ENCODE assay signal across 8 cellular contexts in genomic region chrX:114619874-114620273, GRCh38. TPM values are rescaled to one million over a fixed set of nuclear protein-coding genes. Genes with fewer than 3 reads are reported as not detected.
DNase-seq lines count a peak whose midpoint lies in the region; ATAC-seq, FAIRE-seq and TF ChIP-seq lines count a peak whose summit lies in the region.

No MANE protein-coding gene starts in this region.

- in situ Hi-C loops in HepG2 (cut with HindIII; ENCODE audit: extremely low pct_ligation_motif_present, low pct_unique_long_range_greater_than_20kb): no loop called here

- WGBS in HepG2 (ENCODE audit: low lambda C conversion rate): 0% methylated on average over 2 of the region's 2 CpGs

- no peak overlapping the region for H2AFZ ChIP-seq in HepG2 (ENCODE audit: low read length)

- H3K27me3 ChIP-seq in HepG2 (ENCODE audit: control insufficient read depth in 1 of 2, insufficient read depth in 2 of 2, low read length in 2 of 2): no peaks in the 10 kb centered on the region

- H3K9me3 ChIP-seq in HepG2 (ENCODE audit: low read length): no peaks in the 10 kb centered on the region

- H3K4me3 ChIP-seq in GM12864 (ENCODE audit: low read depth, low read length): no peak overlapping the region
- no peak overlapping the region for H3K4me3 ChIP-seq in HepG2 (replicated peaks in 1 of 3; ENCODE audit: insufficient read depth in 1 of 3, low read depth in 2 of 3, low read length in 3 of 3)

- H4K20me1 ChIP-seq in HepG2 (ENCODE audit: insufficient read depth, low read length): no peaks in the 10 kb centered on the region

- CTCF ChIA-PET in HepG2 (lab: Yijun Ruan, JAX; ENCODE audit: low intra/inter-chr PET ratio, low total read pairs): no interaction called here

- no peaks in the 10 kb centered on the region for H3K4me1 ChIP-seq in HepG2 (ENCODE audit: insufficient read depth, low read length)

- no peak for TF ChIP-seq EP300 in HepG2 (IDR thresholded peaks at IDR 0.05; ENCODE audit: low read depth in 2 of 2, low read length in 2 of 2)
- no peak for TF ChIP-seq EP300 in HepG2 (CRISPR knock-in tag; IDR thresholded peaks at IDR 0.05; ENCODE audit: borderline replicate concordance)

- POLR2A ChIA-PET in HepG2 (lab: Yijun Ruan, JAX): no interaction called here

- TF ChIP-seq CTCF in GM12864 (IDR thresholded peaks at IDR 0.05; ENCODE audit: low read depth, low read length, missing control alignments): peak; percentile 37
- TF ChIP-seq CTCF in VCaP (conservative IDR thresholded peaks at IDR 0.05): peak; percentile 37
- no peak for TF ChIP-seq CTCF in HepG2 (CRISPR knock-in tag; IDR thresholded peaks at IDR 0.05)

- H3K27ac ChIP-seq in VCaP (no peak overlapping the region), HepG2 (ENCODE audit: extremely low read length, insufficient read depth, low read length) (no peak overlapping the region), substantia nigra (ENCODE audit: low read depth, low read length, poor library complexity, severe bottlenecking) (no peak overlapping the region)

- TF ChIP-seq POLR2A in HepG2 (IDR thresholded peaks at IDR 0.05; ENCODE audit: insufficient read depth in 1 of 2, low read depth in 2 of 2, low read length in 2 of 2): no peak

- BruUV-seq in HepG2 (replicated peaks; lab: Mats Ljungman, UMichigan): no TSS peak

- FAIRE-seq in HepG2 (lab: Jason Lieb, UNC): peak; percentile 54

- intact Hi-C loops in HepG2 (cut with micrococcal nuclease; ENCODE audit: unreplicated experiment): loop anchor here (10.0 kb wide), 1 partner anchor 335 kb away; no protein-coding TSS in a partner anchor

- no peaks in the 10 kb centered on the region for H3K79me2 ChIP-seq in HepG2 (ENCODE audit: insufficient read depth, low read length)

- ATAC-seq in HG02610 (IDR thresholded peaks at IDR 0.05; ENCODE audit: unreplicated experiment): peak; percentile 68
- ATAC-seq in HepG2: no peak

- no peaks in the 10 kb centered on the region for H3K36me3 ChIP-seq in HepG2 (replicated peaks in 1 of 2; ENCODE audit: control insufficient read depth in 1 of 2, insufficient read depth in 2 of 2, low read length in 2 of 2)

- TF ChIP-seq RAD21 in HepG2 (CRISPR knock-in tag; IDR thresholded peaks at IDR 0.05): no peak

- H3K9ac ChIP-seq in HepG2 (ENCODE audit: insufficient read depth, low read depth, low read length): no peak overlapping the region

- DNase-seq in GM12864 (ENCODE audit: low read depth): no peak
- no peak for DNase-seq in HepG2 (ENCODE audit: low spot score)
- DNase-seq in NCI-H1436 (lab: John Stamatoyannopoulos, UW): no peak
- DNase-seq in substantia nigra (lab: John Stamatoyannopoulos, UW): no peak
- no peak for DNase-seq in Ammon's horn (ENCODE audit: low spot score)
- no peak for DNase-seq in activated effector memory CD4-positive, alpha-beta T cell treated with anti-CD3 and anti-CD28 coated beads, Interleukin-2, amount 50 U/mL, for 16 hours

- H3K4me2 ChIP-seq in HepG2 (ENCODE audit: low read depth, low read length): no peak overlapping the region

TF ChIP-seq in HepG2, 621 proteins besides CTCF, POLR2A, EP300 and RAD21 (continues in another document):
- TF ChIP-seq ZNF720 (CRISPR knock-in tag; IDR thresholded peaks at IDR 0.05) (no peak), KLF16 (CRISPR knock-in tag; IDR thresholded peaks at IDR 0.05) (no peak), ZNF205 (CRISPR knock-in tag; IDR thresholded peaks at IDR 0.05) (no peak), NFKB2 (CRISPR knock-in tag; IDR thresholded peaks at IDR 0.05; ENCODE audit: borderline replicate concordance) (no peak), IRX3 (CRISPR knock-in tag; IDR thresholded peaks at IDR 0.05; ENCODE audit: borderline replicate concordance, low read depth) (no peak), SCMH1 (CRISPR knock-in tag; IDR thresholded peaks at IDR 0.05; ENCODE audit: borderline replicate concordance) (no peak), ZBTB40 (IDR thresholded peaks at IDR 0.05) (no peak), ZBTB40 (CRISPR knock-in tag; IDR thresholded peaks at IDR 0.05) (no peak), ZNF782 (CRISPR knock-in tag; IDR thresholded peaks at IDR 0.05; ENCODE audit: borderline replicate concordance) (no peak), ZNF296 (CRISPR knock-in tag; conservative IDR thresholded peaks at IDR 0.05) (no peak), ZBTB8A (CRISPR knock-in tag; IDR thresholded peaks at IDR 0.05; ENCODE audit: borderline replicate concordance, low read depth) (no peak), JARID2 (CRISPR knock-in tag; IDR thresholded peaks at IDR 0.05; ENCODE audit: insufficient replicate concordance) (no peak)

RNA-seq across cellular contexts. Expression of gene HTR2C, which starts 36.0 kb away (rescaled TPM):
- total RNA-seq in HepG2 (2016; rRNA removed; fragmentation: Illumina TruSeq; extraction: Trizol): not detected in 2 replicates
- not detected in 2 replicates for total RNA-seq in HepG2 (2016; cell fraction: cytosol; rRNA removed; fragmentation: Illumina TruSeq; extraction: Trizol; ENCODE audit: low read depth)
- total RNA-seq in HepG2 (2016; cell fraction: insoluble cytoplasmic fraction; rRNA removed; fragmentation: Illumina TruSeq; extraction: Trizol): not detected in 2 replicates
- not detected in 2 replicates for total RNA-seq in HepG2 (2016; cell fraction: membrane; rRNA removed; fragmentation: Illumina TruSeq; extraction: Trizol)
- total RNA-seq in HepG2 (2016; cell fraction: nucleus; rRNA removed; fragmentation: Illumina TruSeq; extraction: Trizol): not detected in 2 replicates
- polyA plus RNA-seq in HepG2 (2011; rRNA removed): 0.01 TPM in 1 of 2 replicates, not detected in the other
- polyA plus RNA-seq in HepG2 (2011; cell fraction: cytosol; rRNA removed): not detected in 2 replicates
- polyA plus RNA-seq in HepG2 (2011; cell fraction: nucleus; rRNA removed): not detected in 2 replicates
- not detected in 2 replicates for polyA plus RNA-seq in HepG2 (2012)
- polyA plus RNA-seq in HepG2 (2016; cell fraction: cytosol; fragmentation: Illumina TruSeq; extraction: Trizol; ENCODE audit: low read depth): not detected in 2 replicates
- not detected in 2 replicates for polyA plus RNA-seq in HepG2 (2016; cell fraction: insoluble cytoplasmic fraction; fragmentation: Illumina TruSeq; extraction: Trizol; ENCODE audit: low read depth)
- not detected in 2 replicates for polyA plus RNA-seq in HepG2 (2016; cell fraction: membrane; fragmentation: Illumina TruSeq; extraction: Trizol; ENCODE audit: low read depth)
- polyA plus RNA-seq in HepG2 (2016; cell fraction: nucleus; fragmentation: Illumina TruSeq; extraction: Trizol; ENCODE audit: insufficient read depth, low read depth): not detected in 2 replicates
- not detected in 2 replicates for polyA minus RNA-seq in HepG2 (2011; rRNA and poly(A)+ RNA removed; ENCODE audit: low replicate concordance)
- not detected in 2 replicates for polyA minus RNA-seq in HepG2 (2011; cell fraction: cytosol; rRNA and poly(A)+ RNA removed)
- polyA minus RNA-seq in HepG2 (2011; cell fraction: nucleus; rRNA and poly(A)+ RNA removed): not detected in 2 replicates
